In genomic region chr5:10501554-10502075, GRCh38 we compare ENCODE assay signal across 25 cellular contexts. TPM values are rescaled to one million over a fixed set of nuclear protein-coding genes. Genes with fewer than 3 reads are reported as not detected.
DNase-seq lines count a peak whose midpoint lies in the region; ATAC-seq and TF ChIP-seq lines count a peak whose summit lies in the region.
"Had no signal": no experiment of that assay in that cellular context is flagged by ENCODE, and none has a peak within 500 bp of the region (broad histone marks: within the 10 kb centered on the region; RNA-seq: fewer than 3 reads in every experiment).

No MANE protein-coding gene starts in this region.

- H3K36me3 ChIP-seq in GM23338 (ENCODE audit: insufficient read depth) (no peaks in the 10 kb centered on the region), mucosa of descending colon (ENCODE audit: low read depth) (no peaks in the 10 kb centered on the region)
- H3K36me3 ChIP-seq: heart left ventricle, thoracic aorta had no signal

- no peaks in the 10 kb centered on the region for H3F3A ChIP-seq in GM23338 (replicated peaks; ENCODE audit: low read depth)

- peaks cover 15% of the 10 kb centered on the region for H3K4me1 Mint-ChIP-seq in GM23338
- no peaks in the 10 kb centered on the region for H3K4me1 Mint-ChIP-seq in chondrocyte (ENCODE audit: low read depth)
- peaks cover 14% of the 10 kb centered on the region for H3K4me1 Mint-ChIP-seq in neural crest cell
- H3K4me1 Mint-ChIP-seq: activated naive CD8-positive, alpha-beta T cell treated with anti-CD3 and anti-CD28 coated beads, Interleukin-2, amount 10 ng/mL, durations not matched to agents 7 days and 5 days; CD4-positive, alpha-beta memory T cell had no signal

- H3K9me3 Mint-ChIP-seq in GM23338 (no peaks in the 10 kb centered on the region), chondrocyte (ENCODE audit: low read depth) (no peaks in the 10 kb centered on the region), neural crest cell (no peaks in the 10 kb centered on the region)
- H3K9me3 Mint-ChIP-seq: activated naive CD8-positive, alpha-beta T cell treated with anti-CD3 and anti-CD28 coated beads, Interleukin-2, amount 10 ng/mL, durations not matched to agents 7 days and 5 days; CD4-positive, alpha-beta memory T cell; nephron progenitor cell had no signal

- no peak overlapping the region for H3K27ac ChIP-seq in GM23338 (ENCODE audit: low read depth)
- H3K27ac ChIP-seq: heart left ventricle, HL-60, RWPE1, thoracic aorta had no signal

- H3K27ac Mint-ChIP-seq in GM23338 (no peak overlapping the region), chondrocyte (ENCODE audit: unreplicated experiment) (no peak overlapping the region), neural crest cell (ENCODE audit: unreplicated experiment) (peak overlapping the region; percentile 7)
- H3K27ac Mint-ChIP-seq: activated naive CD8-positive, alpha-beta T cell treated with anti-CD3 and anti-CD28 coated beads, Interleukin-2, amount 10 ng/mL, durations not matched to agents 7 days and 5 days; CD4-positive, alpha-beta memory T cell; nephron progenitor cell; stimulated activated naive B cell treated with anti-CD40 and anti-IgM and Interleukin-4, amounts not matched to agents 10 μg/mL and 1 μg/mL and 100 μg/mL, for 72 hours had no signal

- ATAC-seq in GM23338 (no peak), mucosa of descending colon (no peak)
- ATAC-seq: stimulated activated naive B cell treated with anti-CD40 and anti-IgM and Interleukin-4, amounts not matched to agents 10 μg/mL and 1 μg/mL and 100 μg/mL, for 72 hours had no signal

- H3K4me3 Mint-ChIP-seq in GM23338 (no peak overlapping the region), chondrocyte (ENCODE audit: unreplicated experiment) (no peak overlapping the region), neural crest cell (no peak overlapping the region)
- H3K4me3 Mint-ChIP-seq: activated naive CD8-positive, alpha-beta T cell treated with anti-CD3 and anti-CD28 coated beads, Interleukin-2, amount 10 ng/mL, durations not matched to agents 7 days and 5 days; brain; CD4-positive, alpha-beta memory T cell; nephron progenitor cell; stimulated activated naive B cell treated with anti-CD40 and anti-IgM and Interleukin-4, amounts not matched to agents 10 μg/mL and 1 μg/mL and 100 μg/mL, for 72 hours had no signal

- H3K4me2 ChIP-seq in GM23338, result no peak overlapping the region

- TF ChIP-seq CTCF in GM23338 (conservative IDR thresholded peaks at IDR 0.05; ENCODE audit: low read depth in 2 of 2) (no peak), chondrocyte (IDR thresholded peaks at IDR 0.05) (no peak), neural crest cell (conservative IDR thresholded peaks at IDR 0.05) (no peak), mucosa of descending colon (IDR thresholded peaks at IDR 0.05) (no peak)

- no peaks in the 10 kb centered on the region for H4K20me1 ChIP-seq in GM23338 (replicated peaks; ENCODE audit: insufficient read depth)

- no peak overlapping the region for H3K4me3 ChIP-seq in GM23338
- no peak overlapping the region for H3K4me3 ChIP-seq in mucosa of descending colon
- H3K4me3 ChIP-seq: heart left ventricle, thoracic aorta had no signal

- H3K36me3 Mint-ChIP-seq in GM23338 (ENCODE audit: low read depth) (no peaks in the 10 kb centered on the region), chondrocyte (ENCODE audit: low read depth) (no peaks in the 10 kb centered on the region), neural crest cell (ENCODE audit: low read depth) (no peaks in the 10 kb centered on the region)
- H3K36me3 Mint-ChIP-seq: activated naive CD8-positive, alpha-beta T cell treated with anti-CD3 and anti-CD28 coated beads, Interleukin-2, amount 10 ng/mL, durations not matched to agents 7 days and 5 days; brain; CD4-positive, alpha-beta memory T cell had no signal

- no peaks in the 10 kb centered on the region for H3K4me1 ChIP-seq in GM23338 (ENCODE audit: insufficient read depth)
- no peaks in the 10 kb centered on the region for H3K4me1 ChIP-seq in mucosa of descending colon (ENCODE audit: low read depth)

- no peak for DNase-seq in GM23338 (ENCODE audit: low spot score)
- DNase-seq in MV-4-11 (lab: John Stamatoyannopoulos, UW), result peak; percentile 51
- peak; percentile 48 for DNase-seq in chondrocyte (ENCODE audit: low spot score)
- DNase-seq in neural crest cell (ENCODE audit: low read depth, low spot score), result no peak
- DNase-seq in mucosa of descending colon, result no peak
- no peak for DNase-seq in superior temporal gyrus (ENCODE audit: extremely low spot score)
- no peak for DNase-seq in DMS79 (lab: John Stamatoyannopoulos, UW)
- DNase-seq: activated CD4-positive, alpha-beta T cell treated with anti-CD3 and anti-CD28 coated beads, Interleukin-2, amount 50 U/mL, for 48 hours; activated CD4-positive, CD25-positive, alpha-beta regulatory T cell; activated naive CD8-positive, alpha-beta T cell treated with anti-CD3 and anti-CD28 coated beads, Interleukin-2, amount 10 ng/mL, durations not matched to agents 7 days and 5 days; CD4-positive, alpha-beta memory T cell; GDM1; heart left ventricle; midbrain; NCI-H1436 treated with DMSO at 0.1 percent for 48 hours; NCI-H510A treated with DMSO at 0.1 percent for 48 hours; nephron progenitor cell; NK-92 treated with Interleukin-12 subunit alpha and Interleukin-12 subunit beta, amount 100 ng/mL, for 24 hours; stimulated activated naive B cell treated with anti-CD40 and anti-IgM and Interleukin-4, amounts not matched to agents 10 μg/mL and 1 μg/mL and 100 μg/mL, for 72 hours; T-helper 9 cell had no signal

- H3K27me3 Mint-ChIP-seq in GM23338 (ENCODE audit: insufficient read depth, low read depth, poor library complexity) (peaks cover 2% of the 10 kb centered on the region), chondrocyte (ENCODE audit: low read depth) (peaks cover 3% of the 10 kb centered on the region), neural crest cell (ENCODE audit: low read depth) (no peaks in the 10 kb centered on the region)
- H3K27me3 Mint-ChIP-seq: activated naive CD8-positive, alpha-beta T cell treated with anti-CD3 and anti-CD28 coated beads, Interleukin-2, amount 10 ng/mL, durations not matched to agents 7 days and 5 days; brain; CD4-positive, alpha-beta memory T cell; stimulated activated naive B cell treated with anti-CD40 and anti-IgM and Interleukin-4, amounts not matched to agents 10 μg/mL and 1 μg/mL and 100 μg/mL, for 72 hours had no signal

- H2AFZ ChIP-seq in GM23338, result peak overlapping the region; percentile 56; the same call in 1 of the 2 replicates

- H3K27me3 ChIP-seq in GM23338 (ENCODE audit: insufficient read depth), result no peaks in the 10 kb centered on the region
- H3K27me3 ChIP-seq: heart left ventricle had no signal

- no peaks in the 10 kb centered on the region for H3K9me3 ChIP-seq in mucosa of descending colon
- H3K9me3 ChIP-seq: heart left ventricle, thoracic aorta had no signal

- no peaks in the 10 kb centered on the region for H3K9me2 ChIP-seq in GM23338 (ENCODE audit: insufficient read depth)

- intact Hi-C loops in mucosa of descending colon (cut with DNase I, micrococcal nuclease), result no loop called here

- H3K79me2 ChIP-seq in GM23338 (replicated peaks; ENCODE audit: insufficient read depth), result no peaks in the 10 kb centered on the region

TF ChIP-seq in GM23338, 12 proteins besides CTCF, POLR2A, EP300 and RAD21:
- TF ChIP-seq CREB1 (CRISPR knock-in tag; IDR thresholded peaks at IDR 0.05; ENCODE audit: low read depth) (no peak), STAT1 (IDR thresholded peaks at IDR 0.05; ENCODE audit: unreplicated experiment) (no peak), ZNF114 (CRISPR knock-in tag; IDR thresholded peaks at IDR 0.05) (no peak), EZH2phosphoT487 (IDR thresholded peaks at IDR 0.05; ENCODE audit: unreplicated experiment) (no peak)
- TF ChIP-seq, protein P1, sequence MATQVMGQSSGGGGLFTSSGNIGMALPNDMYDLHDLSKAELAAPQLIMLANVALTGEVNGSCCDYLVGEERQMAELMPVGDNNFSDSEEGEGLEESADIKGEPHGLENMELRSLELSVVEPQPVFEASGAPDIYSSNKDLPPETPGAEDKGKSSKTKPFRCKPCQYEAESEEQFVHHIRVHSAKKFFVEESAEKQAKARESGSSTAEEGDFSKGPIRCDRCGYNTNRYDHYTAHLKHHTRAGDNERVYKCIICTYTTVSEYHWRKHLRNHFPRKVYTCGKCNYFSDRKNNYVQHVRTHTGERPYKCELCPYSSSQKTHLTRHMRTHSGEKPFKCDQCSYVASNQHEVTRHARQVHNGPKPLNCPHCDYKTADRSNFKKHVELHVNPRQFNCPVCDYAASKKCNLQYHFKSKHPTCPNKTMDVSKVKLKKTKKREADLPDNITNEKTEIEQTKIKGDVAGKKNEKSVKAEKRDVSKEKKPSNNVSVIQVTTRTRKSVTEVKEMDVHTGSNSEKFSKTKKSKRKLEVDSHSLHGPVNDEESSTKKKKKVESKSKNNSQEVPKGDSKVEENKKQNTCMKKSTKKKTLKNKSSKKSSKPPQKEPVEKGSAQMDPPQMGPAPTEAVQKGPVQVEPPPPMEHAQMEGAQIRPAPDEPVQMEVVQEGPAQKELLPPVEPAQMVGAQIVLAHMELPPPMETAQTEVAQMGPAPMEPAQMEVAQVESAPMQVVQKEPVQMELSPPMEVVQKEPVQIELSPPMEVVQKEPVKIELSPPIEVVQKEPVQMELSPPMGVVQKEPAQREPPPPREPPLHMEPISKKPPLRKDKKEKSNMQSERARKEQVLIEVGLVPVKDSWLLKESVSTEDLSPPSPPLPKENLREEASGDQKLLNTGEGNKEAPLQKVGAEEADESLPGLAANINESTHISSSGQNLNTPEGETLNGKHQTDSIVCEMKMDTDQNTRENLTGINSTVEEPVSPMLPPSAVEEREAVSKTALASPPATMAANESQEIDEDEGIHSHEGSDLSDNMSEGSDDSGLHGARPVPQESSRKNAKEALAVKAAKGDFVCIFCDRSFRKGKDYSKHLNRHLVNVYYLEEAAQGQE (IDR thresholded peaks at IDR 0.05; ENCODE audit: unreplicated experiment), result no peak
- TF ChIP-seq, protein P2, sequence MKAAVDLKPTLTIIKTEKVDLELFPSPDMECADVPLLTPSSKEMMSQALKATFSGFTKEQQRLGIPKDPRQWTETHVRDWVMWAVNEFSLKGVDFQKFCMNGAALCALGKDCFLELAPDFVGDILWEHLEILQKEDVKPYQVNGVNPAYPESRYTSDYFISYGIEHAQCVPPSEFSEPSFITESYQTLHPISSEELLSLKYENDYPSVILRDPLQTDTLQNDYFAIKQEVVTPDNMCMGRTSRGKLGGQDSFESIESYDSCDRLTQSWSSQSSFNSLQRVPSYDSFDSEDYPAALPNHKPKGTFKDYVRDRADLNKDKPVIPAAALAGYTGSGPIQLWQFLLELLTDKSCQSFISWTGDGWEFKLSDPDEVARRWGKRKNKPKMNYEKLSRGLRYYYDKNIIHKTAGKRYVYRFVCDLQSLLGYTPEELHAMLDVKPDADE (IDR thresholded peaks at IDR 0.05), result no peak
TF ChIP-seq in GM23338: peak in this region for 0.

RNA-seq across cellular contexts. Expression of gene ROPN1L, which starts 59.9 kb away (rescaled TPM):
- total RNA-seq in GM23338 (2014; rRNA removed; shearing (Covaris generic)), result 1.0 TPM in 1 of 2 replicates, not detected in the other
- polyA plus RNA-seq in GM23338 (2016; fragmentation: Nextera tagmentation; extraction: Ambion mirVana), result 0.57 TPM in 1 of 2 replicates, not detected in the other
- total RNA-seq in chondrocyte (0.37 to 0.64 TPM (median 0.39 TPM) in 3 replicates), neural crest cell (0.68 and 1.0 TPM in 2 replicates), mucosa of descending colon (not detected)
- total RNA-seq: skeletal muscle tissue, thoracic aorta had no signal

Comparison
In these comparisons a context has a peak if more than half of its experiments do, and no peak if none do; other contexts are left out.
1. DNase-seq: peak in MV-4-11 (single experiment) and chondrocyte (single experiment); none in GM23338 (single experiment), neural crest cell (single experiment), mucosa of descending colon (0 of 3), superior temporal gyrus (single experiment) and DMS79 (single experiment).